8 cellular contexts compared by ENCODE assay signal in the genomic region with DNA sequence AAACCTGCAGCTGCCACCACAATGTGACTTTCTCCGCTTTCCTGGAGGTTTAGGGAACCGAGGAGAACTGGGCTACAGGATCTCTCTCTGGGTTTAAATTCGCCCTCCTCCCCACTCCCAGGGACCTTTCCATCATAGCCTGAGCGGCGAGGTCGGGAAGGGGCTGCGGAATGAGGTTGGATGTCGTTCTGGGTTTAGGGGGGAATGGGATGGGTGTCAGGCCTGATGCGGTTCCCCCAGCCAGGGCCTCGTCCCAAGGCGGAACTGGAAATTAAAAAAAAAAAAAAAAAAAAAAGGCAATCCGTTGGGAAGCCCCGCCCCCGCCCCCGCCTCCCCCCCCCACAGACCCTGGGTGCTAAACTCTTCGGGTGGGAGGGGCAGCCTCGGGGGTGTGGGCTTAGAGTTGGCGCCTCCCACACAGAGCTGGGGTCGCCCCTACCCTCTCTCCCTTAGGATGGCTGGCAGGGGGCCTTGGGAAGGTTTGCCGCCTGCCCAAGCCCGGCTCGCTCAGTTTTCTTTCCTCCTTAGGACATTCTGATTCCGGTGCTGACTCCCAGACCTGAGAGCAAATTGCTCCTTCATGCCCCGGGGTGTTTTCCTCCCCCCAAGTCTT.
DNase-seq lines count a peak whose midpoint lies in the region; ATAC-seq and TF ChIP-seq lines count a peak whose summit lies in the region.
"Not testable (repeated sequence)": the region's sequence is repeated elsewhere in the genome, so short reads cannot be mapped to it uniquely, and the experiment has no call there.

No MANE protein-coding gene starts in this region.

- H3K36me3 Mint-ChIP-seq in activated naive CD8-positive, alpha-beta T cell; mesothelial cell of epicardium: not testable (repeated sequence)

- H3K9me3 Mint-ChIP-seq in activated naive CD8-positive, alpha-beta T cell (ENCODE audit: low read depth); mesothelial cell of epicardium: not testable (repeated sequence)

- H3K9me3 ChIP-seq in OCI-LY7 (ENCODE audit: low read length); ectodermal cell (ENCODE audit: control insufficient read depth, low read length); iPS-15b (ENCODE audit: control insufficient read depth, insufficient read depth, low read length); aorta (ENCODE audit: control insufficient read depth, low read length): not testable (repeated sequence)

- intact Hi-C loops in OCI-LY7 (cut with micrococcal nuclease; ENCODE audit: unreplicated experiment); aorta (cut with DNase I): not testable (repeated sequence)

- H3K27me3 Mint-ChIP-seq in activated naive CD8-positive, alpha-beta T cell; mesothelial cell of epicardium (ENCODE audit: low read depth): not testable (repeated sequence)

- peak overlapping the region; percentile 73 for H3K4me2 ChIP-seq in OCI-LY7 (ENCODE audit: low read length)

- DNase-seq in DMS114 treated with DMSO at 0.1 percent for 48 hours (lab: John Stamatoyannopoulos, UW; ENCODE audit: unreplicated experiment) = peak; percentile 20
- DNase-seq in OCI-LY7 (ENCODE audit: low spot score) = peak; percentile 46
- DNase-seq in mesothelial cell of epicardium (ENCODE audit: low spot score in 2 of 2, unreplicated experiment in 2 of 2) = peak in 1 of 2 experiments; percentile 45
- peak; percentile 39 for DNase-seq in retina
- not testable (repeated sequence) for DNase-seq in aorta

- peak overlapping the region; percentile 62 for H3K4me3 Mint-ChIP-seq in activated naive CD8-positive, alpha-beta T cell
- peak overlapping the region; percentile 70 for H3K4me3 Mint-ChIP-seq in mesothelial cell of epicardium

- H3K79me2 ChIP-seq in OCI-LY7 (ENCODE audit: insufficient read depth, low read depth, low read length) = not testable (repeated sequence)

- H3K9ac ChIP-seq in iPS-15b (ENCODE audit: low read depth, low read length) = not testable (repeated sequence)

- H3K27ac ChIP-seq in OCI-LY7 (ENCODE audit: low read depth, low read length, poor library complexity, severe bottlenecking) = peak overlapping the region; percentile 33
- peak overlapping the region; percentile 36 for H3K27ac ChIP-seq in ectodermal cell (ENCODE audit: insufficient read depth, low read depth, low read length, poor library complexity, severe bottlenecking)
- H3K27ac ChIP-seq in aorta (ENCODE audit: low read depth in 1 of 2, low read length in 2 of 2) = not testable (repeated sequence)

- CTCF ChIA-PET in OCI-LY7 (lab: Charles Lee; ENCODE audit: unreplicated experiment) = not testable (repeated sequence)

- H3K4me1 ChIP-seq in OCI-LY7 (ENCODE audit: insufficient read depth, low read length, poor library complexity, severe bottlenecking) = peaks cover 14% of the 10 kb centered on the region
- H3K4me1 ChIP-seq in ectodermal cell (ENCODE audit: control insufficient read depth, insufficient read depth, low read length); iPS-15b (ENCODE audit: control insufficient read depth, insufficient read depth, low read length); aorta (ENCODE audit: control insufficient read depth in 1 of 2, insufficient read depth in 2 of 2, low read length in 2 of 2): not testable (repeated sequence)

- ATAC-seq in aorta (ENCODE audit: low FRiP score) = peak; percentile 42

- H3K4me3 ChIP-seq in OCI-LY7 (ENCODE audit: low read depth, low read length, poor library complexity, severe bottlenecking) (peak overlapping the region; percentile 62), ectodermal cell (ENCODE audit: insufficient read depth, low read depth, low read length) (peak overlapping the region; percentile 26), iPS-15b (ENCODE audit: low read depth, low read length) (peak overlapping the region; percentile 61)
- not testable (repeated sequence) for H3K4me3 ChIP-seq in aorta (ENCODE audit: low read length in 2 of 2)

- H3K4me1 Mint-ChIP-seq in activated naive CD8-positive, alpha-beta T cell (ENCODE audit: low read depth) = not testable (repeated sequence)
- peaks cover 13% of the 10 kb centered on the region for H3K4me1 Mint-ChIP-seq in mesothelial cell of epicardium

- not testable (repeated sequence) for BruUV-seq in OCI-LY7 (replicated peaks; lab: Mats Ljungman, UMichigan)

- POLR2A ChIA-PET in OCI-LY7 (lab: Charles Lee) = interaction anchor here (0.7 kb wide), 2 partner anchors 66 to 111 kb away, joined by 3 read pairs; no protein-coding TSS in a partner anchor

- WGBS in ectodermal cell, 2 experiments = 6 to 9% methylated on average over 20 to 23 of the region's 24 CpGs
- WGBS in aorta, 2 donors = 1 to 2% methylated on average over 12 to 24 of the region's 24 CpGs

- not testable (repeated sequence) for H3K27me3 ChIP-seq in ectodermal cell (ENCODE audit: control insufficient read depth, insufficient read depth, low read length, poor library complexity, severe bottlenecking); iPS-15b (ENCODE audit: control insufficient read depth, insufficient read depth, low read length); aorta (ENCODE audit: control insufficient read depth in 1 of 2, insufficient read depth in 2 of 2, low read length in 1 of 2)

- not testable (repeated sequence) for H3K9me2 ChIP-seq in OCI-LY7 (ENCODE audit: insufficient read depth, low read length)

- H2AFZ ChIP-seq in OCI-LY7 (ENCODE audit: low read length) = not testable (repeated sequence)

- not testable (repeated sequence) for H4K20me1 ChIP-seq in OCI-LY7 (ENCODE audit: insufficient read depth, low read length)

- not testable (repeated sequence) for H3K36me3 ChIP-seq in OCI-LY7 (ENCODE audit: insufficient read depth, low read length); ectodermal cell (ENCODE audit: control insufficient read depth, insufficient read depth, low read length); iPS-15b (ENCODE audit: control insufficient read depth, insufficient read depth, low read length); aorta (ENCODE audit: control insufficient read depth in 1 of 2, insufficient read depth in 2 of 2, low read length in 1 of 2)

- not testable (repeated sequence) for H3K27ac Mint-ChIP-seq in activated naive CD8-positive, alpha-beta T cell
- peak overlapping the region; percentile 72 for H3K27ac Mint-ChIP-seq in mesothelial cell of epicardium

- not testable (repeated sequence) for TF ChIP-seq CTCF in OCI-LY7 (conservative IDR thresholded peaks at IDR 0.05; ENCODE audit: low read length); mesothelial cell of epicardium (IDR thresholded peaks at IDR 0.05; ENCODE audit: unreplicated experiment)
